ENCODE assay signal across 8 cellular contexts in the genomic region with DNA sequence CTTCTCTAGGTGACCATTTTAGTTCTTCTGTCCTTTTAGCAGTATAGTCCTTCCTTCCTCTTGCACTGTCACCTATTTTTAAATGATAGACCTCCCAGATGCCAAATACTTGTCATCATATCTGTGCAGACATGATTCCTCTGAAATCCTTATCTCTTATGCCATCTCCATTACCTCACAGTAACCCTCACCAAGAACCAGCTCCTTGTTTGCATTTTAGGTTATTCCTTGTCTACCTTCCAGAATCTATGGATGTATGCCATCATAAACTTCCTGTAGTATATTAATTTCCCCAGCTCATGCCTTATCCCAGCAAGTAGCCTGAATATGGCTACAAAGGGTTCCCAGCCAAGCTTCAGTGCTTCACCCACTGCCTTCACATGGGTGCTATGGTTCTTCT.
"Had no signal": no experiment of that assay in that cellular context is flagged by ENCODE, and none has a peak within 500 bp of the region (broad histone marks: within the 10 kb centered on the region; RNA-seq: fewer than 3 reads in every experiment).

No MANE protein-coding gene starts in this region.

- H3K4me3 ChIP-seq: K562 had no signal

- H3K9me3 Mint-ChIP-seq: H9 had no signal

- FAIRE-seq: H54, HTR-8/SVneo, K562 had no signal

- H3K27ac Mint-ChIP-seq: H9 had no signal

- DNase-seq: GOT3, H9, HCEC 1CT, IMR-90, KG1 had no signal

- ATAC-seq: K562 had no signal

- H3K4me3 Mint-ChIP-seq: H9 had no signal
